In the genomic region with DNA sequence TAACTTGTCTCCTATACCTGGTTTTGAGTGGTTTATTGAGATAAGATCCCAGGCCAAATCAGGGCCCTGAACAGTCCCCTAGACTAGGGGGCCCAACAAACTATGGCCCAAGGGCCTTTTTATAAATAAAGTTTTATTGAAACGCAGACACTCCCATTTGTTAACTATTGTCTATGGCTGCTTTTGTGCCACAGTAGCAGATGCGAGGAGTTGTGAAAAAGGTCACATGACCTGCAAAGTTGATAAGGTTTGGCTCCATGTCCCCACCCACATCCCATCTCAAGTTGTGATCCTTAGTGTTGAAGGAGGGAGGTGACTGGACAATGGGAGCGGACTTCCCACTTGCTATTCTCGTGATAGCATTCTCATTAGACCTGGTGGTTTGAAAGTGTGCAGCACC, we compare ENCODE assay signal across 30 cellular contexts.
"Had no signal": no experiment of that assay in that cellular context is flagged by ENCODE, and none has a peak within 500 bp of the region (broad histone marks: within the 10 kb centered on the region; RNA-seq: fewer than 3 reads in every experiment).

No MANE protein-coding gene starts in this region.

- H3K27me3 ChIP-seq: left lung, pancreas, sigmoid colon, suprapubic skin, tibial nerve, upper lobe of left lung, vagina had no signal

- H3K27ac ChIP-seq: left lung, lower lobe of right lung, pancreas, prostate gland, sigmoid colon, spleen, suprapubic skin, thoracic aorta, tibial nerve, upper lobe of left lung, vagina had no signal

- FAIRE-seq: islet of Langerhans, kidney, pancreas, small intestine had no signal

- H3K4me3 Mint-ChIP-seq: immature natural killer cell; naive thymus-derived CD8-positive, alpha-beta T cell; nephron; neural crest cell; stimulated activated effector memory CD8-positive, alpha-beta T cell treated with anti-CD3 and anti-CD28 coated beads, Interleukin-12 subunit alpha, Interleukin-12 subunit beta, amount 100 ng/mL, for 72 hours; stimulated activated naive CD8-positive, alpha-beta T cell treated with anti-CD3 and anti-CD28 coated beads, Interleukin-15, Interleukin-2, amounts not matched to agents 100 ng/mL and 50 ng/mL, for 24 hours had no signal

- H3K36me3 ChIP-seq: left lung, lower lobe of right lung, pancreas, prostate gland, sigmoid colon, spleen, suprapubic skin, thoracic aorta, tibial nerve, upper lobe of left lung, vagina had no signal

- H3K27me3 Mint-ChIP-seq: stimulated activated naive CD8-positive, alpha-beta T cell treated with anti-CD3 and anti-CD28 coated beads, Interleukin-15, Interleukin-2, amounts not matched to agents 100 ng/mL and 50 ng/mL, for 24 hours had no signal

- H3K27ac Mint-ChIP-seq: immature natural killer cell; nephron; stimulated activated effector memory CD8-positive, alpha-beta T cell treated with anti-CD3 and anti-CD28 coated beads, Interleukin-12 subunit alpha, Interleukin-12 subunit beta, amount 100 ng/mL, for 72 hours; stimulated activated naive CD8-positive, alpha-beta T cell treated with anti-CD3 and anti-CD28 coated beads, Interleukin-15, Interleukin-2, amounts not matched to agents 100 ng/mL and 50 ng/mL, for 24 hours had no signal

- H3K4me3 ChIP-seq: left lung, lower lobe of right lung, pancreas, prostate gland, sigmoid colon, spleen, suprapubic skin, thoracic aorta, tibial nerve, upper lobe of left lung, vagina had no signal

- DNase-seq: hypothalamus; immature natural killer cell; kidney; left colon; left lung; lower lobe of right lung; mammary epithelial cell; mesenchymal stem cell; naive thymus-derived CD8-positive, alpha-beta T cell; nucleus accumbens; pancreas; posterior cingulate gyrus; retina; right cardiac atrium; sigmoid colon; small intestine; spleen; stimulated activated CD4-positive, alpha-beta T cell treated with anti-CD3 and anti-CD28 coated beads, Interleukin-4, amount 100 ng/mL, for 24 hours; stimulated activated naive CD4-positive, alpha-beta T cell; upper lobe of left lung had no signal

- H3K4me1 ChIP-seq: left lung, lower lobe of right lung, prostate gland, sigmoid colon, spleen, upper lobe of left lung had no signal

- H3K9me3 ChIP-seq: pancreas, prostate gland, suprapubic skin, vagina had no signal

- ATAC-seq: left colon; left lung; lower lobe of right lung; naive thymus-derived CD8-positive, alpha-beta T cell; pancreas; right cardiac atrium; stimulated activated effector memory CD8-positive, alpha-beta T cell treated with anti-CD3 and anti-CD28 coated beads, Interleukin-12 subunit alpha, Interleukin-12 subunit beta, amount 100 ng/mL, for 72 hours had no signal

- H3K4me1 Mint-ChIP-seq: immature natural killer cell; naive thymus-derived CD8-positive, alpha-beta T cell; nephron; stimulated activated effector memory CD8-positive, alpha-beta T cell treated with anti-CD3 and anti-CD28 coated beads, Interleukin-12 subunit alpha, Interleukin-12 subunit beta, amount 100 ng/mL, for 72 hours had no signal

- H3K36me3 Mint-ChIP-seq: stimulated activated effector memory CD8-positive, alpha-beta T cell treated with anti-CD3 and anti-CD28 coated beads, Interleukin-12 subunit alpha, Interleukin-12 subunit beta, amount 100 ng/mL, for 72 hours had no signal
